ENCODE assay signal across 24 cellular contexts in the genomic region with DNA sequence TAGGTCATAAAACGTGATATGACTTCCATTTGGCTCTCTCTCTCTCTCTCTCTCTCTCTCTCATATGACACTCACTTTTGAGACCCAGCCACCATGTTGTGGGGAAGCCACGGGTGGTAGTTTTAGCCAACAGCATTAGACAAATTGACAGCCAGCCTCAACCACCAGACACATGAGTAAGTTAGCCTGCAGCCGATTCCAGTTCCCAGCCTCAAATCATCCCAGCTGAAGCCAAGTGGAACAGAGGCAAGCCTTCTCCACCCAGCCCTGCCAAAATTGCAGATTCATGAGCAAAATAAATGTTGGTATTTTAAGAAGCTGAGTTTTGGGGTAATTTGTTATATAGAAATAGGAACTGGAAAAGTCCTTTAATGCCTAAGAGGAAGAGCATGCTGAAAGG.
"Had no signal": no experiment of that assay in that cellular context is flagged by ENCODE, and none has a peak within 500 bp of the region (broad histone marks: within the 10 kb centered on the region; RNA-seq: fewer than 3 reads in every experiment).

No MANE protein-coding gene starts in this region.

- H3K27me3 ChIP-seq: brain microvascular endothelial cell, left lung, upper lobe of left lung had no signal

- DNase-seq: activated CD4-positive, alpha-beta T cell treated with anti-CD3 and anti-CD28 coated beads, Interleukin-2, amount 50 U/mL, for 1 hour; activated CD4-positive, CD25-positive, alpha-beta regulatory T cell treated with anti-CD3 and anti-CD28 coated beads, Interleukin-2, amount 50 U/mL, for 72 hours; activated CD8-positive, alpha-beta T cell treated with anti-CD3 and anti-CD28 coated beads, Interleukin-2, amount 10 ng/mL, durations not matched to agents 7 days and 5 days; activated gamma-delta T cell; activated naive CD4-positive, alpha-beta T cell treated with anti-CD3 and anti-CD28 coated beads, Interleukin-2, amount 50 U/mL, for 16 hours; activated naive CD8-positive, alpha-beta T cell treated with anti-CD3 and anti-CD28 coated beads, Interleukin-2, amount 50 U/mL, for 24 hours; anterior cingulate cortex; brain microvascular endothelial cell; central memory CD4-positive, alpha-beta T cell; effector memory CD8-positive, alpha-beta T cell; foreskin melanocyte; immature natural killer cell; left lung; naive thymus-derived CD8-positive, alpha-beta T cell; stimulated activated CD4-positive, alpha-beta T cell treated with anti-CD3 and anti-CD28 coated beads, Interleukin-2, amount 100 ng/mL, for 48 hours; stimulated activated naive CD4-positive, alpha-beta T cell; T-cell; upper lobe of left lung; WERI-Rb-1 had no signal

- H3K9me3 ChIP-seq: prostate gland had no signal

- H3K4me1 ChIP-seq: left lung, prostate gland, upper lobe of left lung had no signal

- H3K36me3 ChIP-seq: brain microvascular endothelial cell, left lung, prostate gland, upper lobe of left lung, WERI-Rb-1 had no signal

- ATAC-seq: activated CD8-positive, alpha-beta T cell treated with anti-CD3 and anti-CD28 coated beads, Interleukin-2, amount 10 ng/mL, durations not matched to agents 7 days and 5 days; activated naive CD8-positive, alpha-beta T cell treated with anti-CD3 and anti-CD28 coated beads, Interleukin-2, amount 50 U/mL, for 24 hours; effector memory CD8-positive, alpha-beta T cell; esophagus mucosa; left lung; naive thymus-derived CD8-positive, alpha-beta T cell; T-cell had no signal

- H3K4me3 ChIP-seq: left lung, lung, prostate gland, upper lobe of left lung had no signal

- H3K36me3 Mint-ChIP-seq: immature natural killer cell, T-cell had no signal

- H3K4me3 Mint-ChIP-seq: activated CD8-positive, alpha-beta T cell treated with anti-CD3 and anti-CD28 coated beads, Interleukin-2, amount 10 ng/mL, durations not matched to agents 7 days and 5 days; activated naive CD8-positive, alpha-beta T cell treated with anti-CD3 and anti-CD28 coated beads, Interleukin-2, amount 50 U/mL, for 24 hours; activated T-helper 1 cell treated with anti-CD3 and anti-CD28 coated beads, Interleukin-12 subunit alpha, Interleukin-12 subunit beta, Interleukin-2, Interleukin-4 antibody, amounts not matched to agents 30 ng/mL and 10 ng/mL and 1 ng/mL, durations not matched to agents 14 hours and 24 hours and 36 hours; effector memory CD8-positive, alpha-beta T cell; immature natural killer cell; naive thymus-derived CD8-positive, alpha-beta T cell; T-cell had no signal

- H3K27ac ChIP-seq: brain microvascular endothelial cell, left lung, prostate gland, upper lobe of left lung, WERI-Rb-1 had no signal

- FAIRE-seq: endothelial cell of umbilical vein had no signal

- H3K9me3 Mint-ChIP-seq: effector memory CD8-positive, alpha-beta T cell had no signal

- H3K27ac Mint-ChIP-seq: activated CD8-positive, alpha-beta T cell treated with anti-CD3 and anti-CD28 coated beads, Interleukin-2, amount 10 ng/mL, durations not matched to agents 7 days and 5 days; activated naive CD8-positive, alpha-beta T cell treated with anti-CD3 and anti-CD28 coated beads, Interleukin-2, amount 50 U/mL, for 24 hours; activated T-helper 1 cell treated with anti-CD3 and anti-CD28 coated beads, Interleukin-12 subunit alpha, Interleukin-12 subunit beta, Interleukin-2, Interleukin-4 antibody, amounts not matched to agents 30 ng/mL and 10 ng/mL and 1 ng/mL, durations not matched to agents 14 hours and 24 hours and 36 hours; effector memory CD8-positive, alpha-beta T cell; immature natural killer cell; naive thymus-derived CD8-positive, alpha-beta T cell; T-cell had no signal

- H3K4me1 Mint-ChIP-seq: activated naive CD8-positive, alpha-beta T cell treated with anti-CD3 and anti-CD28 coated beads, Interleukin-2, amount 50 U/mL, for 24 hours; immature natural killer cell; T-cell had no signal
